In the genomic region with DNA sequence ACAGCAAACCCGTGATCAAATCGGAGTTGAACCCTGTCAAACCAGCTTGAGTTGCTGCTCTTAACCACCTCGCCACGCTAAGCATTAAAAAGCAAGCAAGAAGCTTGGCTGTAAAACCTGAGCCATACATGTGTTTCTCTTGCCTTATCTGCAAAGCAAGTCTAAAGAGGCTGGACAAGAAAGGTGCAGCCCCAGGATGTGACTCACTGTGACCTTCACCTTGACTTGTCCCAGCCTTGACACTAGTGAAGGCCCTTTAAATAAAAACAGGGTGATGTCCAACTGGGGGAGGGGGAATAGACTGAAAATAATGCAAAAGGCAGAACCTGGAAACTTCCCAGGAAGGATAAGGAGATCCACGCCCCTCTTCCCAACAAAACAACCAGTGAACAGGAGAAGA, we compare ENCODE assay signal across 16 cellular contexts.
"Had no signal": no experiment of that assay in that cellular context is flagged by ENCODE, and none has a peak within 500 bp of the region (broad histone marks: within the 10 kb centered on the region; RNA-seq: fewer than 3 reads in every experiment).

No MANE protein-coding gene starts in this region.

- H3K4me3 ChIP-seq: dorsolateral prefrontal cortex, gastroesophageal sphincter, right atrium auricular region, smooth muscle cell had no signal

- H3K36me3 ChIP-seq: gastroesophageal sphincter, right atrium auricular region had no signal

- DNase-seq: cortex of kidney; dorsolateral prefrontal cortex; effector CD8-positive, alpha-beta T cell; glutamatergic neuron; left colon; naive thymus-derived CD4-positive, alpha-beta T cell; nephron progenitor cell; posterior cingulate gyrus; stimulated activated CD4-positive, alpha-beta T cell treated with anti-CD3 and anti-CD28 coated beads, Interleukin-2, amount 100 ng/mL, for 48 hours; stimulated activated naive CD4-positive, alpha-beta T cell treated with Interleukin-2 at 50 U/mL for 16 hours; trophoblast cell had no signal

- H3K4me1 ChIP-seq: gastroesophageal sphincter, right atrium auricular region had no signal

- H3K27ac ChIP-seq: dorsolateral prefrontal cortex, gastroesophageal sphincter, right atrium auricular region had no signal

- FAIRE-seq: endometrium had no signal

- H3K27me3 ChIP-seq: dorsolateral prefrontal cortex, gastroesophageal sphincter, right atrium auricular region had no signal

- ATAC-seq: esophagus mucosa; gastroesophageal sphincter; left colon; naive thymus-derived CD4-positive, alpha-beta T cell had no signal

- H3K4me2 ChIP-seq: smooth muscle cell had no signal
